8 cellular contexts compared by ENCODE assay signal in the genomic region with DNA sequence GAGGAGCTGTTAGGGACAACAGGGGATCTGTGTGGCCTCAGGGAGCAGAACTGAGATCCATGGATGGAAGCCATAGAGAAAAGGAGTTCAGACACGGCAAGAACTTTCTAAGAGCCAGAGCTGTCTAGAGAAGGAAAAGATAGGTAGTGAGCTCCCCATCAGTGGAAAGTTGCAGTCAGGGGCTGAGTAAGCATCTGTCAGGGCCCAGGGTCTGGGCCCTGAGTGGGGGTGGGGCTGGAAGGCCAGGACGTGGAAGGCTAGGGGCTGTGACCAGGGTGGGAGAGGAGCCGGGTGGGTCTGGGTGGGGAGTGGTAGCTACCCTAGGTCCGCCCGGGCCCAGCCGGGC. TPM values are rescaled to one million over a fixed set of nuclear protein-coding genes. Genes with fewer than 3 reads are reported as not detected.
DNase-seq lines count a peak whose midpoint lies in the region; ATAC-seq and TF ChIP-seq lines count a peak whose summit lies in the region.

No MANE protein-coding gene starts in this region.

- TF ChIP-seq CTCF in retinal pigment epithelial cell (conservative IDR thresholded peaks at IDR 0.05; ENCODE audit: low read depth, low read length): no peak
- TF ChIP-seq CTCF in GM10248 (IDR thresholded peaks at IDR 0.05; ENCODE audit: control extremely low read depth, extremely low read depth, low read depth, missing control alignments): no peak

- DNase-seq in retinal pigment epithelial cell (ENCODE audit: low read depth) (no peak), NCI-H187 (lab: John Stamatoyannopoulos, UW) (no peak), DMS53 (lab: John Stamatoyannopoulos, UW) (no peak), GM10248 (ENCODE audit: extremely low spot score) (no peak)

- H3K4me3 ChIP-seq in retinal pigment epithelial cell (ENCODE audit: low read length): peak overlapping the region; percentile 17

- CTCF ChIA-PET in GM10248 (lab: Yijun Ruan, JAX): interaction anchor here (1.1 kb wide), 1 partner anchor 11 kb away, joined by 3 read pairs; no protein-coding TSS in a partner anchor

- POLR2A ChIA-PET in GM10248 (lab: Yijun Ruan, JAX): interaction anchor here (0.6 to 1.1 kb wide), 2 partner anchors 56 to 88 kb away, joined by 3 to 5 read pairs; no protein-coding TSS in a partner anchor

- peak overlapping the region; percentile 10 for H3K27ac ChIP-seq in cingulate gyrus (ENCODE audit: low read depth, low read length)

- ATAC-seq in GM18873 (IDR thresholded peaks at IDR 0.05; ENCODE audit: low FRiP score, unreplicated experiment) (peak; percentile 11), HG03439 (IDR thresholded peaks at IDR 0.05; ENCODE audit: unreplicated experiment) (peak; percentile 28), esophagus mucosa (no peak)

RNA-seq across cellular contexts. Expression of gene MSN, which starts 0.3 kb away (rescaled TPM):
- total RNA-seq in esophagus mucosa: 139 TPM
